20 cellular contexts compared by ENCODE assay signal in genomic region chr9:8659121-8659520, GRCh38.
DNase-seq lines count a peak whose midpoint lies in the region; ATAC-seq and TF ChIP-seq lines count a peak whose summit lies in the region.
"Had no signal": no experiment of that assay in that cellular context is flagged by ENCODE, and none has a peak within 500 bp of the region (broad histone marks: within the 10 kb centered on the region; RNA-seq: fewer than 3 reads in every experiment).

No MANE protein-coding gene starts in this region.

- no peak overlapping the region for H3K4me3 ChIP-seq in right atrium auricular region
- H3K4me3 ChIP-seq in dorsolateral prefrontal cortex: no peak overlapping the region
- no peak overlapping the region for H3K4me3 ChIP-seq in gastrocnemius medialis
- H3K4me3 ChIP-seq: BLaER1, HAP-1 had no signal

- TF ChIP-seq CTCF in right atrium auricular region (IDR thresholded peaks at IDR 0.05) (no peak), dorsolateral prefrontal cortex (IDR thresholded peaks at IDR 0.05 in 54 of 56, conservative IDR thresholded peaks at IDR 0.05 in 2 of 56; ENCODE audit: low read depth in 1 of 56, partially characterized antibody in 56 of 56) (no peak), gastrocnemius medialis (IDR thresholded peaks at IDR 0.05 in 4 of 5, conservative IDR thresholded peaks at IDR 0.05 in 1 of 5) (no peak)

- H3K9me3 ChIP-seq in right atrium auricular region: no peaks in the 10 kb centered on the region
- H3K9me3 ChIP-seq in gastrocnemius medialis: no peaks in the 10 kb centered on the region
- H3K9me3 ChIP-seq: HAP-1 had no signal

- H3K4me1 ChIP-seq in right atrium auricular region (no peaks in the 10 kb centered on the region), gastrocnemius medialis (peaks cover 0 to 19% of the 10 kb centered on the region in 2 donors)

- in situ Hi-C loops in G401 (cut with HindIII; ENCODE audit: low sequenced_read_pairs): no loop called here
- in situ Hi-C loops in gastrocnemius medialis (cut with MboI; ENCODE audit: low sequenced_read_pairs in 4 of 4): no loop called here

- H3K27ac ChIP-seq in right atrium auricular region (no peak overlapping the region), dorsolateral prefrontal cortex (peak overlapping the region in 39 of 59 donors; percentile 2 to 82 (median 60)), gastrocnemius medialis (no peak overlapping the region)
- H3K27ac ChIP-seq: 22Rv1, BLaER1, C4-2B had no signal

- DNase-seq in Right ventricle myocardium inferior (ENCODE audit: missing footprints) (no peak), right atrium auricular region (ENCODE audit: low spot score) (no peak), G401 (ENCODE audit: low spot score) (peak; percentile 57), dorsolateral prefrontal cortex (peak in 1 of 10 donors; percentile 37), gastrocnemius medialis (peak; percentile 6 to 42), kidney tubule cell (ENCODE audit: low spot score) (no peak), NCI-H146 (lab: John Stamatoyannopoulos, UW) (no peak), hippocampal formation (lab: John Stamatoyannopoulos, UW) (no peak)
- DNase-seq: CD4-positive, CD25-positive, alpha-beta regulatory T cell; CD8-positive, alpha-beta T cell; DMS 273 treated with DMSO at 0.1 percent for 48 hours; DMS79; EL; GF-D8; GOT3; HFFc6 had no signal

- no peaks in the 10 kb centered on the region for H3K36me3 ChIP-seq in right atrium auricular region
- H3K36me3 ChIP-seq in gastrocnemius medialis: no peaks in the 10 kb centered on the region
- H3K36me3 ChIP-seq: BLaER1, HAP-1 had no signal

- H3K27me3 ChIP-seq in right atrium auricular region (no peaks in the 10 kb centered on the region), dorsolateral prefrontal cortex (no peaks in the 10 kb centered on the region), gastrocnemius medialis (no peaks in the 10 kb centered on the region)
- H3K27me3 ChIP-seq: BLaER1 had no signal

- ATAC-seq in Right ventricle myocardium inferior: peak; percentile 76
- ATAC-seq in gastrocnemius medialis: peak in 1 of 2 donors; percentile 69
- ATAC-seq: CD8-positive, alpha-beta T cell had no signal

- TF ChIP-seq POLR2A in gastrocnemius medialis (IDR thresholded peaks at IDR 0.05): no peak

- intact Hi-C loops in Right ventricle myocardium inferior (cut with DNase I): no loop called here
- intact Hi-C loops in dorsolateral prefrontal cortex (cut with DNase I): no loop called here
- intact Hi-C loops in gastrocnemius medialis (cut with DNase I; ENCODE audit: low total_unique reads): no loop called here

Comparison
In these comparisons a context has a peak if more than half of its experiments do, and no peak if none do; other contexts are left out.
1. DNase-seq: peak in G401 (single experiment) and gastrocnemius medialis (2 of 2); none in Right ventricle myocardium inferior (single experiment), right atrium auricular region (single experiment), kidney tubule cell (single experiment), NCI-H146 (single experiment) and hippocampal formation (0 of 2).
2. H3K27ac ChIP-seq: peak in dorsolateral prefrontal cortex (39 of 59); none in right atrium auricular region (0 of 2) and gastrocnemius medialis (0 of 4).